In genomic region chr4:74364649-74365491, GRCh38 we compare ENCODE assay signal across 8 cellular contexts. TPM values are rescaled to one million over a fixed set of nuclear protein-coding genes. Genes with fewer than 3 reads are reported as not detected.
DNase-seq lines count a peak whose midpoint lies in the region; ATAC-seq and TF ChIP-seq lines count a peak whose summit lies in the region.

TSS of gene EREG (plus strand) at chr4:74365145. CDS start at chr4:74365309, 164 bp downstream.

- peak within 1 kb of the TSS in 1 of 7 donors; percentile 10 for H3K27ac Mint-ChIP-seq in CD4-positive, alpha-beta memory T cell
- no peak within 1 kb of the TSS for H3K27ac Mint-ChIP-seq in brain
- peak within 1 kb of the TSS in 1 of 6 donors; percentile 56 for H3K27ac Mint-ChIP-seq in immature natural killer cell

- peaks cover 6% of the 10 kb centered on the region for H3K27me3 ChIP-seq in CD4-positive, alpha-beta memory T cell (ENCODE audit: insufficient read depth, low read length)
- peaks cover 3 to 35% (median 19%) of the 10 kb centered on the region in 7 donors for H3K27me3 ChIP-seq in spleen (replicated peaks in 1 of 7)

- peaks cover 8% of the 10 kb centered on the region for H3K4me1 ChIP-seq in CD4-positive, alpha-beta memory T cell (ENCODE audit: insufficient read depth, low read length)
- peaks cover 11 to 28% (median 17%) of the 10 kb centered on the region in 6 donors for H3K4me1 ChIP-seq in spleen

- POLR2A ChIA-PET in CD4-positive, alpha-beta memory T cell (lab: Charles Lee; ENCODE audit: partially characterized antibody): no interaction called here

- H3K9me3 Mint-ChIP-seq in CD4-positive, alpha-beta memory T cell: peaks cover 0 to 2% (median 0%) of the 10 kb centered on the region in 8 donors
- H3K9me3 Mint-ChIP-seq in brain (no peaks in the 10 kb centered on the region), immature natural killer cell (no peaks in the 10 kb centered on the region)

- 2 to 10% (median 3%) methylated on average over 22 to 40 of the region's 40 CpGs for WGBS in spleen, 5 donors

- no peak for TF ChIP-seq POLR2A in spleen (IDR thresholded peaks at IDR 0.05)

- TF ChIP-seq CTCF in brain (conservative IDR thresholded peaks at IDR 0.05) (no peak), spleen (IDR thresholded peaks at IDR 0.05 in 8 of 11, conservative IDR thresholded peaks at IDR 0.05 in 3 of 11) (no peak)

- H3K4me3 ChIP-seq in CD4-positive, alpha-beta memory T cell (ENCODE audit: low read length in 2 of 2): no peak within 1 kb of the TSS
- H3K4me3 ChIP-seq in spleen: peak within 1 kb of the TSS; percentile 12 to 65 (median 32)

- peak in 3 of 5 donors; percentile 3 to 10 (median 4) for DNase-seq in CD4-positive, alpha-beta memory T cell
- peak; percentile 26 for DNase-seq in LHCN-M2 (ENCODE audit: low read depth)
- peak in 1 of 3 donors; percentile 9 for DNase-seq in immature natural killer cell
- peak; percentile 84 for DNase-seq in spleen
- no peak for DNase-seq in stimulated activated naive CD4-positive, alpha-beta T cell treated with Interleukin-2 at 50 U/mL for 16 hours (lab: John Stamatoyannopoulos, UW)
- DNase-seq in NCI-H1092 (lab: John Stamatoyannopoulos, UW): no peak

- H3K36me3 ChIP-seq in CD4-positive, alpha-beta memory T cell (ENCODE audit: insufficient read depth, low read length): no peaks in the 10 kb centered on the region
- H3K36me3 ChIP-seq in spleen: no peaks in the 10 kb centered on the region

- H3K4me1 Mint-ChIP-seq in CD4-positive, alpha-beta memory T cell: peaks cover 9 to 15% (median 14%) of the 10 kb centered on the region in 4 donors
- H3K4me1 Mint-ChIP-seq in brain (peaks cover 28% of the 10 kb centered on the region), immature natural killer cell (peaks cover 14 to 18% of the 10 kb centered on the region in 2 donors)

- CTCF ChIA-PET in CD4-positive, alpha-beta memory T cell (lab: Charles Lee; ENCODE audit: partially characterized antibody): interaction anchor here (0.8 kb wide), 1 partner anchor 15 kb away, joined by 3 read pairs; no protein-coding TSS in a partner anchor

- ATAC-seq in GM21381 (IDR thresholded peaks at IDR 0.05; ENCODE audit: unreplicated experiment): peak; percentile 41

- H3K4me3 Mint-ChIP-seq in CD4-positive, alpha-beta memory T cell: peak within 1 kb of the TSS; percentile 19 to 82 (median 57)
- H3K4me3 Mint-ChIP-seq in brain (peak within 1 kb of the TSS; percentile 81 to 84 (median 82)), immature natural killer cell (peak within 1 kb of the TSS; percentile 61 to 81 (median 63))

- no peaks in the 10 kb centered on the region for H3K9me3 ChIP-seq in CD4-positive, alpha-beta memory T cell (ENCODE audit: control insufficient read depth in 1 of 2, low read length in 2 of 2)
- H3K9me3 ChIP-seq in spleen: no peaks in the 10 kb centered on the region

- no peaks in the 10 kb centered on the region for H3K36me3 Mint-ChIP-seq in CD4-positive, alpha-beta memory T cell
- H3K36me3 Mint-ChIP-seq in brain (no peaks in the 10 kb centered on the region), immature natural killer cell (no peaks in the 10 kb centered on the region)

- no peak within 1 kb of the TSS for H3K27ac ChIP-seq in CD4-positive, alpha-beta memory T cell (ENCODE audit: low read depth, low read length)
- peak within 1 kb of the TSS in 3 of 8 donors; percentile 10 to 56 (median 30) for H3K27ac ChIP-seq in spleen

- peaks cover 28 to 40% of the 10 kb centered on the region in 2 donors for H3K27me3 Mint-ChIP-seq in CD4-positive, alpha-beta memory T cell
- H3K27me3 Mint-ChIP-seq in brain (peaks cover 38% of the 10 kb centered on the region), immature natural killer cell (ENCODE audit: low read depth in 3 of 3) (peaks cover 14 to 23% (median 14%) of the 10 kb centered on the region in 3 donors)

- intact Hi-C loops in CD4-positive, alpha-beta memory T cell (cut with micrococcal nuclease): no loop called here
- intact Hi-C loops in spleen (cut with DNase I; ENCODE audit: low total_unique reads): no loop called here

RNA-seq across cellular contexts. Expression of gene EREG, which starts in this region (rescaled TPM):
- not detected for total RNA-seq in CD4-positive, alpha-beta memory T cell
- not detected for polyA plus RNA-seq in CD4-positive, alpha-beta memory T cell
- total RNA-seq in LHCN-M2 (2014; rRNA removed) (2.9 and 4.1 TPM in 2 replicates), spleen (10 to 100 TPM in 1 of 7 donors, 1 to 10 TPM in 3, under 1 TPM in 3; 0.13 to 12.3 (median 1.3) TPM)
- polyA plus RNA-seq in LHCN-M2 (2012): 0.01 TPM
- polyA plus RNA-seq in brain (ENCODE audit: insufficient read depth, low read depth, low replicate concordance) (not detected), immature natural killer cell (not detected), spleen (under 1 TPM; 0.03 to 0.17 (median 0.07) TPM)

Comparison
In these comparisons a context has a peak if more than half of its experiments do, and no peak if none do; other contexts are left out.
1. Peak in DNase-seq in CD4-positive, alpha-beta memory T cell; RNA of the gene not detected or under 1 TPM.
2. DNase-seq: peak in LHCN-M2 (single experiment) and spleen (single experiment); none in stimulated activated naive CD4-positive, alpha-beta T cell treated with Interleukin-2 at 50 U/mL for 16 hours (single experiment) and NCI-H1092 (single experiment).
3. H3K4me3 ChIP-seq: peak in spleen (8 of 8); none in CD4-positive, alpha-beta memory T cell (0 of 2).
4. Peak in every context shown above with its lines, with median percentiles within 50 percentile points of each other: H3K4me3 Mint-ChIP-seq.